8 cellular contexts compared by ENCODE assay signal in the genomic region with DNA sequence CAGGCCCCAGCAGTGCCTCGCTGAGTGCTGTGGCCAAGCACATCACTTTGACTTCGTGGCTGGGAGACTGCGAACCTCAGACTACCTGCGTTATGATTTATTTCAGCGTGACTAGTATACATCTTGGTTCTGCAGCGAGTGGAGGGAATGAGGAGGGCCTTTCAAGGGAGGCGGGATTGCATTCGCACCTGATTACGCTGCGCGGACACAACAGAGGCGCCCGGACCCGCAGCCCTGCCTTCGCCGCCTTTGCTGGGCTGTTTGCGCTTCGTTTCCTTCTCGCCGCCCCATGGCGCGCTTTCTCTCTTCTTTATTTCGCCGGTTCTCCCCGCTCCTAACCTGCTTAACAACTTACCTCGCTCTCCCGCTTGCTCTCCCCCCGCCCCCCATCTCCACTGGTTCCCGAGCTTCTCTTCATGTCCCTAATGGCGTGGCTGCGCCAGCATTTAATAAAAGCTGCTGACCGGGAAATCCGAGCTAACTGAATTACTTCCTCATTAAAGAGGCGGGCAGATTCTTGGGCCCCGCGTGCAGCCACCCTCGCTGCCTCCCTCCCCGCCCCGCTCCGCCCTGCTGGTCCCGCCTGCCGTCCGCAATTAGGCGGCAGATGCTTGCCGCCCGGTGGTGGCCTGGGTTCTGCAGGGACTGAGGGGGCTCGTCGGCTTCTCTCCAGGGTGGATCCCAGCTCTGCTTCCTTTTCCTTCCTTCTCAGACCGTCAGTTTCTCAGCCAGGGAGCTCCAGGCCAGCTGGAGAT.
A peak's percentile ranks its signal among the peaks of the same experiment; 100 is the strongest.
DNase-seq lines count a peak whose midpoint lies in the region; ATAC-seq and TF ChIP-seq lines count a peak whose summit lies in the region.

No MANE protein-coding gene starts in this region.

- POLR2A ChIA-PET in CD4-positive, alpha-beta T cell (lab: Charles Lee), result no interaction called here

- peak overlapping the region; percentile 90 for H3K4me3 Mint-ChIP-seq in CD4-positive, alpha-beta T cell
- peak overlapping the region; percentile 78 for H3K4me3 Mint-ChIP-seq in activated naive CD8-positive, alpha-beta T cell treated with anti-CD3 and anti-CD28 coated beads for 36 hours
- H3K4me3 Mint-ChIP-seq in stimulated activated memory B cell treated with anti-CD40 and anti-IgM and Interleukin-4, amounts not matched to agents 10 μg/mL and 1 μg/mL and 100 μg/mL, for 72 hours, result peak overlapping the region; percentile 94

- CTCF ChIA-PET in CD4-positive, alpha-beta T cell (lab: Charles Lee), result no interaction called here

- H3K36me3 Mint-ChIP-seq in CD4-positive, alpha-beta T cell (ENCODE audit: low read depth), result no peaks in the 10 kb centered on the region
- H3K36me3 Mint-ChIP-seq in activated naive CD8-positive, alpha-beta T cell treated with anti-CD3 and anti-CD28 coated beads for 36 hours, result no peaks in the 10 kb centered on the region
- H3K36me3 Mint-ChIP-seq in stimulated activated memory B cell treated with anti-CD40 and anti-IgM and Interleukin-4, amounts not matched to agents 10 μg/mL and 1 μg/mL and 100 μg/mL, for 72 hours, result no peaks in the 10 kb centered on the region

- H3K27ac ChIP-seq in CD4-positive, alpha-beta T cell (ENCODE audit: low read depth, low read length), result no peak overlapping the region

- H3K4me1 Mint-ChIP-seq in CD4-positive, alpha-beta T cell (ENCODE audit: low read depth), result peaks cover 10% of the 10 kb centered on the region
- peaks cover 6% of the 10 kb centered on the region for H3K4me1 Mint-ChIP-seq in activated naive CD8-positive, alpha-beta T cell treated with anti-CD3 and anti-CD28 coated beads for 36 hours
- peaks cover 12% of the 10 kb centered on the region for H3K4me1 Mint-ChIP-seq in stimulated activated memory B cell treated with anti-CD40 and anti-IgM and Interleukin-4, amounts not matched to agents 10 μg/mL and 1 μg/mL and 100 μg/mL, for 72 hours

- peaks cover 31% of the 10 kb centered on the region for H3K27me3 ChIP-seq in CD4-positive, alpha-beta T cell (ENCODE audit: control insufficient read depth, insufficient read depth, low read length)

- no peaks in the 10 kb centered on the region for H3K9me3 ChIP-seq in CD4-positive, alpha-beta T cell (ENCODE audit: control insufficient read depth, low read length)

- intact Hi-C loops in CD4-positive, alpha-beta T cell (cut with DNase I, micrococcal nuclease), result no loop called here
- intact Hi-C loops in left colon (cut with DNase I, micrococcal nuclease), result no loop called here

- no peak overlapping the region for H3K27ac Mint-ChIP-seq in CD4-positive, alpha-beta T cell
- H3K27ac Mint-ChIP-seq in activated naive CD8-positive, alpha-beta T cell treated with anti-CD3 and anti-CD28 coated beads for 36 hours, result no peak overlapping the region
- H3K27ac Mint-ChIP-seq in stimulated activated memory B cell treated with anti-CD40 and anti-IgM and Interleukin-4, amounts not matched to agents 10 μg/mL and 1 μg/mL and 100 μg/mL, for 72 hours, result peak overlapping the region; percentile 77

- no peaks in the 10 kb centered on the region for H3K9me3 Mint-ChIP-seq in CD4-positive, alpha-beta T cell
- no peaks in the 10 kb centered on the region for H3K9me3 Mint-ChIP-seq in activated naive CD8-positive, alpha-beta T cell treated with anti-CD3 and anti-CD28 coated beads for 36 hours
- no peaks in the 10 kb centered on the region for H3K9me3 Mint-ChIP-seq in stimulated activated memory B cell treated with anti-CD40 and anti-IgM and Interleukin-4, amounts not matched to agents 10 μg/mL and 1 μg/mL and 100 μg/mL, for 72 hours

- no peak for ATAC-seq in CD4-positive, alpha-beta T cell (ENCODE audit: poor library complexity)
- ATAC-seq in left colon (peak; percentile 97), HG03108 (IDR thresholded peaks at IDR 0.05; ENCODE audit: unreplicated experiment) (no peak)
- ATAC-seq in stimulated activated memory B cell treated with anti-CD40 and anti-IgM and Interleukin-4, amounts not matched to agents 10 μg/mL and 1 μg/mL and 100 μg/mL, for 72 hours, result peak; percentile 37

- H3K27me3 Mint-ChIP-seq in CD4-positive, alpha-beta T cell, result peaks cover 39% of the 10 kb centered on the region
- peaks cover 49% of the 10 kb centered on the region for H3K27me3 Mint-ChIP-seq in activated naive CD8-positive, alpha-beta T cell treated with anti-CD3 and anti-CD28 coated beads for 36 hours
- peaks cover 65% of the 10 kb centered on the region for H3K27me3 Mint-ChIP-seq in stimulated activated memory B cell treated with anti-CD40 and anti-IgM and Interleukin-4, amounts not matched to agents 10 μg/mL and 1 μg/mL and 100 μg/mL, for 72 hours

- no peak for TF ChIP-seq CTCF in CD4-positive, alpha-beta T cell (IDR thresholded peaks at IDR 0.05)

- peak in 5 of 10 experiments; percentile 1 to 32 (median 10) for DNase-seq in CD4-positive, alpha-beta T cell
- DNase-seq in NCI-H2227 treated with DMSO at 0.1 percent for 48 hours (lab: John Stamatoyannopoulos, UW) (peak; percentile 77), left colon (peak; percentile 79 to 80), HuH-7.5 (ENCODE audit: low spot score) (no peak), NCI-H2107 treated with DMSO at 0.1 percent for 48 hours (lab: John Stamatoyannopoulos, UW; ENCODE audit: unreplicated experiment) (no peak)
- DNase-seq in activated naive CD8-positive, alpha-beta T cell treated with anti-CD3 and anti-CD28 coated beads for 36 hours, result peak; percentile 26

Comparison
In these comparisons a context has a peak if more than half of its experiments do, and no peak if none do; other contexts are left out.
1. ATAC-seq: peak in left colon (single experiment) and stimulated activated memory B cell treated with anti-CD40 and anti-IgM and Interleukin-4, amounts not matched to agents 10 μg/mL and 1 μg/mL and 100 μg/mL, for 72 hours (single experiment); none in CD4-positive, alpha-beta T cell (single experiment) and HG03108 (single experiment).
2. DNase-seq: peak in NCI-H2227 treated with DMSO at 0.1 percent for 48 hours (single experiment), activated naive CD8-positive, alpha-beta T cell treated with anti-CD3 and anti-CD28 coated beads for 36 hours (single experiment) and left colon (2 of 2); none in HuH-7.5 (single experiment) and NCI-H2107 treated with DMSO at 0.1 percent for 48 hours (single experiment).
3. Peak in every context shown above with its lines, with median percentiles within 50 percentile points of each other: H3K4me3 Mint-ChIP-seq.